In the genomic region with DNA sequence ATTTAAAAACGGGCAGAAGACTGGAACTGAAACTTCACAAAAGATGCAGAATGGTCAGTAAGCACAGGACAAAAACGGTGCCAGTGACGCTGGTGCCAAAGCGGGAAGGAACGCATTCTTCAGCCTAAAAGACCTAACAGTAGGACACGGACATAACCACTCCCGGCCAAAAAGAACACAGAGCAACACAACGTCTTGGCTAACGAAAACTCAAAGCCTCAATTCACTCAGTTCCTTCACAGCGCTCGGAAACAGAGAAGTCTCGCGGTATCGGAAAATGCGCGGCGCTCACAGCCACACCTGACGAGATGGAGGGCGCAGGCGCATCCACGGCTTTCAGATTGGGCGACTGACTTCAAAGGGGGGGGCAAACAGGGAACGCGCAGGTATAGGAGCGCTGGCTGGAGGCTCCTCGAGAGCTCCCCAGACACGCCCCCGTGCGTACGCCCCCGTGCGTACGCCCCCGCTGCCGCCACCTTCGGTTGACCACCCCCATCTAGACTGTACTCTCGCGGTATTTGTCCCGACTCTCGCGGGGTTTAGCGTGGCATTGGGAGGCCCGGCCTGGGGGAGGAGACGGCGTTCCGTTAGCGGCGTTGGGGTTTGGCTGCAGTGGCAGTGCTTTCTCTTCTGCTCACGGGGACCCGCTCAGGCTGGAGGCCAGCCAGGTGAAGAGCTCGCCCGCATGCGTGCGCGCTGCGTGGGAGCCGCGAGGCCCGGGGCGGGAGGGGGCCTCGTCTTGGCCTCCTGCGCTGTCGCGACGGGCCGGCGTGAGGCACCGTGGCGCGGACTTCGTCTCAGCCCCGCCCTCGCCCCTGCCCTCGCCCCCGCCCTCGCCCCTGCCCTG, we compare ENCODE assay signal across 1 cellular context.
TF ChIP-seq lines count a peak whose summit lies in the region.

A gene (plus strand): TSS at position 576 of the 847 bp plus-strand sequence. CDS start 321 bp downstream, outside the sequence.

TF ChIP-seq in liver, 16 proteins besides CTCF, POLR2A, EP300 and RAD21 (continued from another document):
- TF ChIP-seq EGR1 (IDR thresholded peaks at IDR 0.05; ENCODE audit: low read depth in 2 of 2) = peak; percentile 100
- peak; percentile 83 for TF ChIP-seq SP1 (IDR thresholded peaks at IDR 0.05)
- TF ChIP-seq TAF1 (conservative IDR thresholded peaks at IDR 0.05) = peak; percentile 6
